17 cellular contexts compared by ENCODE assay signal in genomic region chr10:86162696-86163400, GRCh38.
A peak's percentile ranks its signal among the peaks of the same experiment; 100 is the strongest.
DNase-seq lines count a peak whose midpoint lies in the region; ATAC-seq, FAIRE-seq and TF ChIP-seq lines count a peak whose summit lies in the region.
"Had no signal": no experiment of that assay in that cellular context is flagged by ENCODE, and none has a peak within 500 bp of the region (broad histone marks: within the 10 kb centered on the region; RNA-seq: fewer than 3 reads in every experiment).

No MANE protein-coding gene starts in this region.

- in situ Hi-C loops in GM13977 (cut with MboI; ENCODE audit: low pct_unique_long_range_greater_than_20kb, low sequenced_read_pairs, unreplicated experiment) = no loop called here

- FAIRE-seq in kidney (lab: Jason Lieb, UNC) = no peak
- FAIRE-seq: G401.6 had no signal

- H3K36me3 ChIP-seq in kidney (ENCODE audit: control insufficient read depth in 1 of 2, insufficient read depth in 2 of 2, low read length in 2 of 2) = no peaks in the 10 kb centered on the region
- H3K36me3 ChIP-seq in upper lobe of right lung = no peaks in the 10 kb centered on the region

- no peak for ATAC-seq in upper lobe of right lung

- H3K4me3 ChIP-seq in kidney (ENCODE audit: low read length in 2 of 2) (no peak overlapping the region), upper lobe of right lung (no peak overlapping the region)

- H3K9me3 ChIP-seq in kidney (ENCODE audit: control insufficient read depth in 1 of 2, low read length in 2 of 2) (no peaks in the 10 kb centered on the region), upper lobe of right lung (no peaks in the 10 kb centered on the region)

- peak; percentile 56 for DNase-seq in activated effector memory CD4-positive, alpha-beta T cell treated with anti-CD3 and anti-CD28 coated beads, Interleukin-2, amount 50 U/mL, for 16 hours
- no peak for DNase-seq in activated effector memory CD4-positive, alpha-beta T cell treated with Interleukin-2 at 50 U/mL for 16 hours
- no peak for DNase-seq in kidney
- DNase-seq in posterior vena cava (ENCODE audit: low spot score) = peak; percentile 66
- DNase-seq in upper lobe of right lung = peak; percentile 30
- no peak for DNase-seq in NCI-H345 (lab: John Stamatoyannopoulos, UW)
- no peak for DNase-seq in NCI-H2081 treated with DMSO at 0.1 percent for 48 hours (lab: John Stamatoyannopoulos, UW)
- no peak for DNase-seq in GM13977 (ENCODE audit: low spot score)
- DNase-seq: DMS 273 treated with DMSO at 0.1 percent for 48 hours, H9, Karpas-422, NCI-H1436, NCI-H2029, NCI-H2171, NCI-H446, SHP77 had no signal

- no peak overlapping the region for H3K9ac ChIP-seq in kidney (ENCODE audit: low read length in 2 of 2)

- H3K4me1 ChIP-seq in kidney (ENCODE audit: control insufficient read depth in 1 of 2, insufficient read depth in 1 of 2, low read depth in 1 of 2, low read length in 2 of 2) (peaks cover 9 to 12% of the 10 kb centered on the region in 2 donors), upper lobe of right lung (no peaks in the 10 kb centered on the region)

- H3K27ac ChIP-seq in kidney (ENCODE audit: low read depth in 2 of 2, low read length in 2 of 2) (peak overlapping the region; percentile 18 to 83), upper lobe of right lung (no peak overlapping the region)

- H3K27me3 ChIP-seq in upper lobe of right lung = no peaks in the 10 kb centered on the region

- intact Hi-C loops in kidney (cut with DNase I) (no loop called here), posterior vena cava (cut with DNase I) (no loop called here), upper lobe of right lung (cut with DNase I) (no loop called here)

- TF ChIP-seq CTCF in kidney (IDR thresholded peaks at IDR 0.05; ENCODE audit: borderline replicate concordance, extremely low read depth, insufficient read depth) = no peak
- no peak for TF ChIP-seq CTCF in upper lobe of right lung (IDR thresholded peaks at IDR 0.05)
- no peak for TF ChIP-seq CTCF in GM13977 (IDR thresholded peaks at IDR 0.05; ENCODE audit: extremely low read depth, insufficient read depth, missing control alignments)

Comparison
In these comparisons a context has a peak if more than half of its experiments do, and no peak if none do; other contexts are left out.
1. DNase-seq: peak in activated effector memory CD4-positive, alpha-beta T cell treated with anti-CD3 and anti-CD28 coated beads, Interleukin-2, amount 50 U/mL, for 16 hours (single experiment), posterior vena cava (single experiment) and upper lobe of right lung (single experiment); none in activated effector memory CD4-positive, alpha-beta T cell treated with Interleukin-2 at 50 U/mL for 16 hours (single experiment), kidney (single experiment), NCI-H345 (single experiment), NCI-H2081 treated with DMSO at 0.1 percent for 48 hours (single experiment) and GM13977 (single experiment).